9 cellular contexts compared by ENCODE assay signal in genomic region chr9:107486674-107487520, GRCh38. TPM values are rescaled to one million over a fixed set of nuclear protein-coding genes. Genes with fewer than 3 reads are reported as not detected.
DNase-seq lines count a peak whose midpoint lies in the region; ATAC-seq and TF ChIP-seq lines count a peak whose summit lies in the region.
"Had no signal": no experiment of that assay in that cellular context is flagged by ENCODE, and none has a peak within 500 bp of the region (broad histone marks: within the 10 kb centered on the region; RNA-seq: fewer than 3 reads in every experiment).

No MANE protein-coding gene starts in this region.

- H3K27ac Mint-ChIP-seq in naive B cell: peak overlapping the region in 5 of 6 donors; percentile 64 to 97 (median 95)

- no peak for TF ChIP-seq CTCF in left ventricle myocardium inferior (IDR thresholded peaks at IDR 0.05; ENCODE audit: borderline replicate concordance)
- TF ChIP-seq CTCF in esophagus squamous epithelium (IDR thresholded peaks at IDR 0.05): no peak
- no peak for TF ChIP-seq CTCF in vagina (IDR thresholded peaks at IDR 0.05)

- H3K36me3 Mint-ChIP-seq in naive B cell: no peaks in the 10 kb centered on the region

- H3K4me3 Mint-ChIP-seq in naive B cell: peak overlapping the region; percentile 22 to 92 (median 87)

- H3K36me3 ChIP-seq in left ventricle myocardium inferior (peaks cover 21% of the 10 kb centered on the region), esophagus squamous epithelium (peaks cover 0 to 49% (median 24%) of the 10 kb centered on the region in 3 donors), vagina (peaks cover 0 to 29% of the 10 kb centered on the region in 2 donors)

- H3K4me1 Mint-ChIP-seq in naive B cell: peaks cover 21 to 38% (median 24%) of the 10 kb centered on the region in 3 donors

- no peak for ATAC-seq in Right ventricle myocardium superior (ENCODE audit: poor library complexity)
- no peak for ATAC-seq in naive B cell (ENCODE audit: low read depth in 2 of 2)
- ATAC-seq in HG03469 (IDR thresholded peaks at IDR 0.05; ENCODE audit: unreplicated experiment): no peak
- ATAC-seq in HG02852 (IDR thresholded peaks at IDR 0.05; ENCODE audit: unreplicated experiment): no peak

- DNase-seq in left ventricle myocardium inferior (peak; percentile 28), Right ventricle myocardium superior (no peak), esophagus squamous epithelium (lab: John Stamatoyannopoulos, UW) (no peak), naive B cell (no peak), vagina (ENCODE audit: extremely low spot score in 2 of 2) (no peak), DMS 273 treated with DMSO at 0.1 percent for 48 hours (lab: John Stamatoyannopoulos, UW) (no peak)
- DNase-seq: cortex of kidney had no signal

- H3K27me3 ChIP-seq in left ventricle myocardium inferior (ENCODE audit: low read depth) (no peaks in the 10 kb centered on the region), esophagus squamous epithelium (peaks cover 0 to 18% (median 0%) of the 10 kb centered on the region in 4 donors), vagina (no peaks in the 10 kb centered on the region)

- H3K27ac ChIP-seq in left ventricle myocardium inferior (replicated peaks) (peak overlapping the region; percentile 98), esophagus squamous epithelium (peak overlapping the region; percentile 98 to 99 (median 98)), vagina (peak overlapping the region; percentile 96)

- peaks cover 60% of the 10 kb centered on the region for H3K4me1 ChIP-seq in left ventricle myocardium inferior
- H3K4me1 ChIP-seq in esophagus squamous epithelium: peaks cover 7 to 75% (median 18%) of the 10 kb centered on the region in 3 donors
- H3K4me1 ChIP-seq in vagina: peaks cover 14% of the 10 kb centered on the region

- H3K27me3 Mint-ChIP-seq in naive B cell: peaks cover 33 to 41% (median 34%) of the 10 kb centered on the region in 3 donors

- WGBS in esophagus squamous epithelium, 2 donors: 43 to 48% methylated on average over 7 to 10 of the region's 31 CpGs

- no peaks in the 10 kb centered on the region for H3K9me3 ChIP-seq in left ventricle myocardium inferior (replicated peaks)
- no peaks in the 10 kb centered on the region for H3K9me3 ChIP-seq in esophagus squamous epithelium
- H3K9me3 ChIP-seq in vagina: no peaks in the 10 kb centered on the region

- intact Hi-C loops in left ventricle myocardium inferior (cut with micrococcal nuclease): loop anchor here (5.0 kb wide), 1 partner anchor 150 kb away; no protein-coding TSS in a partner anchor
- intact Hi-C loops in Right ventricle myocardium superior (cut with DNase I): loop anchor here (5.0 kb wide), 1 partner anchor 150 kb away; no protein-coding TSS in a partner anchor
- intact Hi-C loops in esophagus squamous epithelium (cut with DNase I): loop anchor here (5.0 to 10.0 kb wide), 2 partner anchors 150 to 788 kb away; no protein-coding TSS in a partner anchor
- intact Hi-C loops in vagina (cut with DNase I): loop anchor here (10.0 kb wide), 2 partner anchors 248 to 788 kb away; no protein-coding TSS in a partner anchor

- H3K9me3 Mint-ChIP-seq in naive B cell: peaks cover 0 to 4% (median 0%) of the 10 kb centered on the region in 7 donors

- H3K4me3 ChIP-seq in left ventricle myocardium inferior (peak overlapping the region; percentile 77), esophagus squamous epithelium (peak overlapping the region; percentile 78 to 98 (median 90)), vagina (peak overlapping the region; percentile 71 to 87)

- no peak for TF ChIP-seq POLR2A in esophagus squamous epithelium (IDR thresholded peaks at IDR 0.05)
- no peak for TF ChIP-seq POLR2A in vagina (IDR thresholded peaks at IDR 0.05)

RNA-seq across cellular contexts. Expression of gene KLF4, which starts 2.7 kb away (rescaled TPM):
- total RNA-seq in left ventricle myocardium inferior (28.0 TPM), Right ventricle myocardium superior (32.4 TPM), esophagus squamous epithelium (100 to 1,000 TPM in 2 of 4 donors, 10 to 100 TPM in 2; 72.0 to 157 (median 106) TPM), vagina (144 TPM)
- 1 to 10 TPM; 1.4 to 8.0 (median 2.2) TPM for polyA plus RNA-seq in naive B cell (ENCODE audit: low read depth in 6 of 6)
